15 cellular contexts compared by ENCODE assay signal in the genomic region with DNA sequence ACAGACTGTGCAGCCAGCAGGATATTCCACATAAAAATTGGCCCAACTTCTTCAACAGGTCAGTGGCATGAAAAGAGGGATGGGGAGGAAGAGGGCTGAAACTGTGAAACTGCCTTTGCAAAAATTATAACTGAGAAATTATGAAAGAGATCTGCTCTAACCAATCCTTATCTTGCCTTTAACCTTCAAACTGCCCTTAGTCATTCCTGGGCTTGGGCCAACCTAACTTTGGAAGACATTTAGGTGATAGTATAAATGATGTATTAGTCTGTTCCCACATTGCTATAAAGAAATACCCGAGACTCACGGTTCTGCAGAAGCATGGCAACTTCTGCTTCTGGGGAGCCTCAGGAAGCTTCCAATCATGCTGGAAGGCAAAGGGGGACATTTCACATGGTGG.
"Had no signal": no experiment of that assay in that cellular context is flagged by ENCODE, and none has a peak within 500 bp of the region (broad histone marks: within the 10 kb centered on the region; RNA-seq: fewer than 3 reads in every experiment).

No MANE protein-coding gene starts in this region.

- H3K27ac ChIP-seq: coronary artery, esophagus muscularis mucosa, neural progenitor cell, ovary, tibial nerve had no signal

- H3K9me3 ChIP-seq: esophagus muscularis mucosa, ovary had no signal

- H3K27me3 ChIP-seq: esophagus muscularis mucosa, neural progenitor cell, ovary, tibial nerve had no signal

- H3K4me1 ChIP-seq: neural progenitor cell had no signal

- DNase-seq: activated CD4-positive, alpha-beta memory T cell treated with anti-CD3 and anti-CD28 coated beads for 36 hours; activated CD8-positive, alpha-beta memory T cell treated with anti-CD3 and anti-CD28 coated beads, Interleukin-2, amount 10 ng/mL, durations not matched to agents 7 days and 5 days; activated T-cell treated with anti-CD3 and anti-CD28 coated beads, Interleukin-2, amount 50 U/mL, for 1 hour; amniotic stem cell; immature natural killer cell; naive B cell; ovary; stimulated activated CD4-positive, alpha-beta T cell treated with anti-CD3 and anti-CD28 coated beads, Interleukin-2, amount 100 ng/mL, for 48 hours; stimulated activated naive CD4-positive, alpha-beta T cell; T-cell; T-helper 9 cell had no signal

- H3K36me3 ChIP-seq: esophagus muscularis mucosa, neural progenitor cell, ovary had no signal

- H3K4me3 ChIP-seq: coronary artery, esophagus muscularis mucosa, neural progenitor cell, ovary, tibial nerve had no signal

- ATAC-seq: activated CD8-positive, alpha-beta memory T cell treated with anti-CD3 and anti-CD28 coated beads, Interleukin-2, amount 10 ng/mL, durations not matched to agents 7 days and 5 days; T-cell had no signal
